Comparison of ENCODE assay signal across 1 cellular context in genomic region chr11:44605068-44605708, GRCh38.
TF ChIP-seq lines count a peak whose summit lies in the region.

No MANE protein-coding gene starts in this region.

TF ChIP-seq in GM12878, 131 proteins besides CTCF, POLR2A, EP300 and RAD21:
- TF ChIP-seq POLR2AphosphoS2 (IDR thresholded peaks at IDR 0.05; ENCODE audit: low read depth, low read length) (no peak), MTA2 (IDR thresholded peaks at IDR 0.05; ENCODE audit: low read depth) (no peak), NR2F1 (conservative IDR thresholded peaks at IDR 0.05) (no peak), NR2C2 (IDR thresholded peaks at IDR 0.05; ENCODE audit: borderline replicate concordance, control insufficient read depth, insufficient read length, low read depth) (no peak), POLR2AphosphoS5 (IDR thresholded peaks at IDR 0.05; ENCODE audit: low read length) (no peak), USF1 (IDR thresholded peaks at IDR 0.05; ENCODE audit: borderline replicate concordance, extremely low read length, insufficient read depth, low read depth, low read length) (no peak), RELA (IDR thresholded peaks at IDR 0.05; ENCODE audit: borderline replicate concordance, partially characterized antibody) (no peak)
- TF ChIP-seq, protein P1, sequence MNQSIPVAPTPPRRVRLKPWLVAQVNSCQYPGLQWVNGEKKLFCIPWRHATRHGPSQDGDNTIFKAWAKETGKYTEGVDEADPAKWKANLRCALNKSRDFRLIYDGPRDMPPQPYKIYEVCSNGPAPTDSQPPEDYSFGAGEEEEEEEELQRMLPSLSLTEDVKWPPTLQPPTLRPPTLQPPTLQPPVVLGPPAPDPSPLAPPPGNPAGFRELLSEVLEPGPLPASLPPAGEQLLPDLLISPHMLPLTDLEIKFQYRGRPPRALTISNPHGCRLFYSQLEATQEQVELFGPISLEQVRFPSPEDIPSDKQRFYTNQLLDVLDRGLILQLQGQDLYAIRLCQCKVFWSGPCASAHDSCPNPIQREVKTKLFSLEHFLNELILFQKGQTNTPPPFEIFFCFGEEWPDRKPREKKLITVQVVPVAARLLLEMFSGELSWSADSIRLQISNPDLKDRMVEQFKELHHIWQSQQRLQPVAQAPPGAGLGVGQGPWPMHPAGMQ (IDR thresholded peaks at IDR 0.05; ENCODE audit: borderline replicate concordance), result no peak
- TF ChIP-seq, protein P2, sequence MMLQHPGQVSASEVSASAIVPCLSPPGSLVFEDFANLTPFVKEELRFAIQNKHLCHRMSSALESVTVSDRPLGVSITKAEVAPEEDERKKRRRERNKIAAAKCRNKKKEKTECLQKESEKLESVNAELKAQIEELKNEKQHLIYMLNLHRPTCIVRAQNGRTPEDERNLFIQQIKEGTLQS (IDR thresholded peaks at IDR 0.05; ENCODE audit: borderline replicate concordance, extremely low read depth, low read depth, low read length), result no peak
